ENCODE assay signal across 16 cellular contexts in the genomic region with DNA sequence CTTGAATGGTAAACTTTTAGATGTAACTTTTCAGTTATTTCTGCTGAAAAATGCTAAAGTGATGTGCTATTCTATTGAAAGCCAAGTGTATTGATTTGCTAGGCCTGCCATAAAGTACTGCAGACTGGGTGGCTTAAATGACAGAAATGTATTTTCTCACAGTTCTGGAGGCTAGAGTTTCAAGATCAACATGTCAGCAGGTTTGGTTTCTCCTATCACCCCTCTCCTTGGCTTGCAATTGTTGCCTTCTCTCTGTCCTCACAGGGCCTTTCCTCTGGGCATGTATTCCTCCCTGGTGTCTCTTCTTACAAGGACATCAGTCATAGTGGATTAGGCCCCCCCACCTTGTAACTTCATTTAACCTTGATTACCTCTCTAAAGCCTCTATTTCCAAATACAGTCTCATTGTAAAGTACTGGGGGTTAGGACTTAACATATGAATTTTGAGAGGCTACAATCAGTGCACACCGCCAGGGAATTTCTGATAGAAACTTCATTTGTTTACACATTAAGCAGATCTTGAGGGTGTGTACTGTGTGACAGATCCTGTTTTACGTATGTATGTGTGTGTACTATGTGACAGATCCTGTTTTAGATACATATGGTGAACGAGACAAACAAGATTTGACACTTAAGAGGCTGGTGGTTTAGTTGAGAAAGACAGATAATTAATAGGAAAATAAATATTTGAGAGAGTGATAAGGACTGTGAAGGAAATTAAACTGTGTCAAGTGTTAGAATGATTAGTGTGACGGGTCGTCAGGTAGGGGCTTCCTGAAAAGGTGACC. TPM values are rescaled to one million over a fixed set of nuclear protein-coding genes. Genes with fewer than 3 reads are reported as not detected.
A peak's percentile ranks its signal among the peaks of the same experiment; 100 is the strongest.
DNase-seq lines count a peak whose midpoint lies in the region; ATAC-seq and TF ChIP-seq lines count a peak whose summit lies in the region.
"Had no signal": no experiment of that assay in that cellular context is flagged by ENCODE, and none has a peak within 500 bp of the region (broad histone marks: within the 10 kb centered on the region; RNA-seq: fewer than 3 reads in every experiment).

No MANE protein-coding gene starts in this region.

- POLR2A ChIA-PET in CD8-positive, alpha-beta T cell (lab: Charles Lee), result interaction anchor here (0.6 kb wide), 1 partner anchor 626 kb away, joined by 3 read pairs; no protein-coding TSS in a partner anchor

- no peaks in the 10 kb centered on the region for H3K9me3 Mint-ChIP-seq in CD8-positive, alpha-beta T cell
- peaks cover 3% of the 10 kb centered on the region for H3K9me3 Mint-ChIP-seq in progenitor cell of endocrine pancreas (ENCODE audit: low read depth)

- WGBS in esophagus, 2 donors, result 55 to 70% methylated on average over 5 of the region's 5 CpGs

- H3K4me3 ChIP-seq in CD8-positive, alpha-beta T cell (ENCODE audit: low read depth, low read length), result no peak overlapping the region
- H3K4me3 ChIP-seq in esophagus (ENCODE audit: low read depth in 1 of 2, low read length in 2 of 2), result no peak overlapping the region
- H3K4me3 ChIP-seq: lung, SJSA1 had no signal

- H3K36me3 Mint-ChIP-seq in CD8-positive, alpha-beta T cell, result peaks cover 12% of the 10 kb centered on the region
- H3K36me3 Mint-ChIP-seq in progenitor cell of endocrine pancreas (ENCODE audit: insufficient read depth), result peaks cover 12% of the 10 kb centered on the region

- H3K4me1 Mint-ChIP-seq in CD8-positive, alpha-beta T cell (ENCODE audit: low read depth), result peaks cover 57% of the 10 kb centered on the region
- H3K4me1 Mint-ChIP-seq in progenitor cell of endocrine pancreas (ENCODE audit: low read depth), result peaks cover 47% of the 10 kb centered on the region

- no peaks in the 10 kb centered on the region for H3K9me3 ChIP-seq in CD8-positive, alpha-beta T cell (ENCODE audit: low read length)
- no peaks in the 10 kb centered on the region for H3K9me3 ChIP-seq in esophagus (ENCODE audit: control insufficient read depth in 2 of 2, insufficient read depth in 1 of 2, low read depth in 1 of 2, low read length in 1 of 2)
- H3K9me3 ChIP-seq: SJSA1 had no signal

- intact Hi-C loops in CD8-positive, alpha-beta T cell (cut with DNase I, micrococcal nuclease), result no loop called here

- no peaks in the 10 kb centered on the region for H3K36me3 ChIP-seq in CD8-positive, alpha-beta T cell (ENCODE audit: insufficient read depth, low read length)
- H3K36me3 ChIP-seq in esophagus (ENCODE audit: control insufficient read depth in 2 of 2, insufficient read depth in 2 of 2, low read length in 1 of 2), result no peaks in the 10 kb centered on the region

- DNase-seq in CD8-positive, alpha-beta T cell, result no peak
- DNase-seq in NAMALWA (ENCODE audit: low spot score) (peak; percentile 35), progenitor cell of endocrine pancreas (ENCODE audit: low spot score, unreplicated experiment) (no peak), superior temporal gyrus (ENCODE audit: extremely low spot score) (no peak), COLO829 (ENCODE audit: low spot score) (no peak)
- DNase-seq in NK-92 treated with Interleukin-12 subunit alpha and Interleukin-12 subunit beta, amount 100 ng/mL, for 24 hours (lab: John Stamatoyannopoulos, UW), result no peak
- DNase-seq: activated T-cell treated with anti-CD3 and anti-CD28 coated beads, Interleukin-2, amount 50 U/mL, for 1 hour; anterior cingulate cortex; MV-4-11; NCI-H524; posterior cingulate gyrus; stimulated activated CD4-positive, alpha-beta T cell treated with anti-CD3 and anti-CD28 coated beads, Interleukin-1b, Interleukin-23, amount 100 ng/mL, for 48 hours; stimulated activated naive CD4-positive, alpha-beta T cell treated with Interleukin-2 at 50 U/mL for 16 hours had no signal

- peak; percentile 61 for ATAC-seq in CD8-positive, alpha-beta T cell

- no peak for TF ChIP-seq CTCF in CD8-positive, alpha-beta T cell (IDR thresholded peaks at IDR 0.05)
- TF ChIP-seq CTCF in progenitor cell of endocrine pancreas (IDR thresholded peaks at IDR 0.05; ENCODE audit: unreplicated experiment), result no peak

- no peaks in the 10 kb centered on the region for H3K27me3 ChIP-seq in CD8-positive, alpha-beta T cell (ENCODE audit: insufficient read depth, low read length)
- H3K27me3 ChIP-seq in esophagus (ENCODE audit: control insufficient read depth in 1 of 2, insufficient read depth in 2 of 2, low read length in 2 of 2), result no peaks in the 10 kb centered on the region
- H3K27me3 ChIP-seq: SJSA1 had no signal

- peak overlapping the region; percentile 73 for H3K27ac Mint-ChIP-seq in CD8-positive, alpha-beta T cell
- H3K27ac Mint-ChIP-seq in progenitor cell of endocrine pancreas, result peak overlapping the region; percentile 91

- H3K4me1 ChIP-seq in CD8-positive, alpha-beta T cell (ENCODE audit: insufficient read depth, low read length), result peaks cover 15% of the 10 kb centered on the region
- no peaks in the 10 kb centered on the region for H3K4me1 ChIP-seq in esophagus (ENCODE audit: control insufficient read depth in 2 of 2, insufficient read depth in 2 of 2, low read length in 1 of 2)
- H3K4me1 ChIP-seq: SJSA1 had no signal

- H3K4me3 Mint-ChIP-seq in CD8-positive, alpha-beta T cell, result peak overlapping the region; percentile 0
- H3K4me3 Mint-ChIP-seq in progenitor cell of endocrine pancreas (ENCODE audit: low read depth), result peak overlapping the region; percentile 27

- H3K27me3 Mint-ChIP-seq in CD8-positive, alpha-beta T cell (ENCODE audit: low read depth), result no peaks in the 10 kb centered on the region
- H3K27me3 Mint-ChIP-seq in progenitor cell of endocrine pancreas, result no peaks in the 10 kb centered on the region

- CTCF ChIA-PET in CD8-positive, alpha-beta T cell (lab: Charles Lee), result interaction anchor here (1.1 to 1.2 kb wide), 2 partner anchors 25 to 51 kb away, joined by 3 read pairs; no protein-coding TSS in a partner anchor

- H3K27ac ChIP-seq in CD8-positive, alpha-beta T cell (ENCODE audit: low read depth, low read length), result peak overlapping the region; percentile 32
- peak overlapping the region; percentile 42 to 49 for H3K27ac ChIP-seq in esophagus (ENCODE audit: low read depth in 2 of 2, low read length in 1 of 2)
- H3K27ac ChIP-seq: SJSA1 had no signal

RNA-seq across cellular contexts. Expression of a gene that starts 49.5 kb away (rescaled TPM):
- total RNA-seq in CD8-positive, alpha-beta T cell, result 10 to 100 TPM; 19.4 to 22.5 TPM
- polyA plus RNA-seq in esophagus, result 10 to 100 TPM; 29.9 to 33.7 TPM
- 83.6 and 85.4 TPM in 2 replicates for total RNA-seq in progenitor cell of endocrine pancreas
